33 cellular contexts compared by ENCODE assay signal in the genomic region with DNA sequence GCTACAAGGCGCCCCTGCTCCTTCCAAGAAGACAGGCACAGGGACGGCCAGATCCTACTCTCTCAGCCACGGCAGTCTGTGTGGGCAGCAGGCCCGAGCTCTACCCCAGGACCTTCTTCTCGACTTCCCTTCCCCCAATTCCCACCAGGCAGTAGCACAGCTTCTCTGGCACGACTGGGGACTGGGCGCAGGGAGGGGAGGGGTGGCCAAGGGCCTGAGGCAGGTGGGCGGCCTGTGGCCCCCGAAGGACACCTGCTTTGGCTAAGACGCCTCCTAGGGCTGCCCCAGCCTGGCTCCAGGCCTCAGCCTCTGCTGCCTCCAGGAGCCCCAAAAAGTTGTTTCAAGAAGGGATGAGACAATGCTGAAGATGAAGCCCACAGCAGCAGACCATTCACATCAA.
"Had no signal": no experiment of that assay in that cellular context is flagged by ENCODE, and none has a peak within 500 bp of the region (broad histone marks: within the 10 kb centered on the region; RNA-seq: fewer than 3 reads in every experiment).

No MANE protein-coding gene starts in this region.

- H3K36me3 Mint-ChIP-seq: activated CD4-positive, alpha-beta memory T cell treated with anti-CD3 and anti-CD28 coated beads for 36 hours had no signal

- H3K9me3 Mint-ChIP-seq: activated B cell treated with CpG ODN at 0.5 μM for 24 hours; activated CD4-positive, alpha-beta memory T cell treated with anti-CD3 and anti-CD28 coated beads for 36 hours; activated naive CD4-positive, alpha-beta T cell treated with anti-CD3 and anti-CD28 coated beads, Interleukin-2, amount 10 ng/mL, durations not matched to agents 7 days and 5 days; activated naive CD4-positive, alpha-beta T cell treated with anti-CD3 and anti-CD28 coated beads, Interleukin-2, amount 50 U/mL, for 24 hours; activated naive CD8-positive, alpha-beta T cell treated with anti-CD3 and anti-CD28 coated beads, Interleukin-2, amount 50 U/mL, for 24 hours had no signal

- H3K4me1 ChIP-seq: body of pancreas, breast epithelium had no signal

- H3K27ac Mint-ChIP-seq: activated B cell treated with CpG ODN at 0.5 μM for 24 hours; activated CD4-positive, alpha-beta memory T cell treated with anti-CD3 and anti-CD28 coated beads for 36 hours; activated CD4-positive, alpha-beta T cell treated with anti-CD3 and anti-CD28 coated beads, Interleukin-2, amount 10 ng/mL, durations not matched to agents 24 days and 14 days; activated CD8-positive, alpha-beta T cell treated with anti-CD3 and anti-CD28 coated beads for 36 hours; activated naive CD4-positive, alpha-beta T cell treated with anti-CD3 and anti-CD28 coated beads, Interleukin-2, amount 10 ng/mL, durations not matched to agents 7 days and 5 days; activated naive CD4-positive, alpha-beta T cell treated with anti-CD3 and anti-CD28 coated beads, Interleukin-2, amount 50 U/mL, for 24 hours; activated naive CD8-positive, alpha-beta T cell; activated naive CD8-positive, alpha-beta T cell treated with anti-CD3 and anti-CD28 coated beads, Interleukin-2, amount 10 ng/mL, durations not matched to agents 7 days and 5 days; activated naive CD8-positive, alpha-beta T cell treated with anti-CD3 and anti-CD28 coated beads, Interleukin-2, amount 50 U/mL, for 24 hours; activated T-cell treated with anti-CD3 and anti-CD28 coated beads, Interleukin-2, amount 50 U/mL, for 72 hours; activated T-helper 2 cell treated with anti-CD3 and anti-CD28 coated beads, Interferon-gamma antibody, Interleukin-2, Interleukin-4, amounts not matched to agents 10 μg/mL and 5 μg/mL and 100 μg/mL, durations not matched to agents 14 hours and 24 hours and 36 hours; T-helper 1 cell treated with Interleukin-12 subunit alpha and Interleukin-12 subunit beta and Interleukin-4 antibody, amounts not matched to agents 30 μg/mL and 1 μg/mL, for 36 hours; T-helper 2 cell treated with Interferon-gamma antibody and Interleukin-4, amounts not matched to agents 5 μg/mL and 100 μg/mL, for 36 hours had no signal

- H3K4me3 Mint-ChIP-seq: activated B cell treated with CpG ODN at 0.5 μM for 24 hours; activated CD4-positive, alpha-beta memory T cell treated with anti-CD3 and anti-CD28 coated beads for 36 hours; activated CD4-positive, alpha-beta T cell treated with anti-CD3 and anti-CD28 coated beads, Interleukin-2, amount 10 ng/mL, durations not matched to agents 24 days and 14 days; activated CD8-positive, alpha-beta T cell treated with anti-CD3 and anti-CD28 coated beads for 36 hours; activated naive CD4-positive, alpha-beta T cell treated with anti-CD3 and anti-CD28 coated beads, Interleukin-2, amount 10 ng/mL, durations not matched to agents 7 days and 5 days; activated naive CD4-positive, alpha-beta T cell treated with anti-CD3 and anti-CD28 coated beads, Interleukin-2, amount 50 U/mL, for 24 hours; activated naive CD8-positive, alpha-beta T cell; activated naive CD8-positive, alpha-beta T cell treated with anti-CD3 and anti-CD28 coated beads, Interleukin-2, amount 10 ng/mL, durations not matched to agents 7 days and 5 days; activated naive CD8-positive, alpha-beta T cell treated with anti-CD3 and anti-CD28 coated beads, Interleukin-2, amount 50 U/mL, for 24 hours; activated T-cell treated with anti-CD3 and anti-CD28 coated beads, Interleukin-2, amount 50 U/mL, for 4 hours; activated T-cell treated with anti-CD3 and anti-CD28 coated beads, Interleukin-2, amount 50 U/mL, for 72 hours; T-helper 1 cell treated with Interleukin-12 subunit alpha and Interleukin-12 subunit beta and Interleukin-4 antibody, amounts not matched to agents 30 μg/mL and 1 μg/mL, for 36 hours; T-helper 2 cell treated with Interferon-gamma antibody and Interleukin-4, amounts not matched to agents 5 μg/mL and 100 μg/mL, for 36 hours had no signal

- H3K27me3 Mint-ChIP-seq: activated B cell treated with CpG ODN at 0.5 μM for 24 hours; activated CD4-positive, alpha-beta memory T cell treated with anti-CD3 and anti-CD28 coated beads for 36 hours; activated CD4-positive, alpha-beta T cell treated with anti-CD3 and anti-CD28 coated beads, Interleukin-2, amount 10 ng/mL, durations not matched to agents 24 days and 14 days; activated CD8-positive, alpha-beta T cell treated with anti-CD3 and anti-CD28 coated beads for 36 hours; activated naive CD4-positive, alpha-beta T cell treated with anti-CD3 and anti-CD28 coated beads, Interleukin-2, amount 50 U/mL, for 24 hours; activated naive CD8-positive, alpha-beta T cell; activated naive CD8-positive, alpha-beta T cell treated with anti-CD3 and anti-CD28 coated beads, Interleukin-2, amount 50 U/mL, for 24 hours had no signal

- H3K27ac ChIP-seq: body of pancreas, brain microvascular endothelial cell, breast epithelium, VCaP had no signal

- H3K4me3 ChIP-seq: body of pancreas, breast epithelium had no signal

- H3K9me3 ChIP-seq: body of pancreas had no signal

- DNase-seq: activated B cell treated with CpG ODN at 0.5 μM for 24 hours; activated CD4-positive, alpha-beta memory T cell treated with anti-CD3 and anti-CD28 coated beads for 36 hours; activated CD4-positive, alpha-beta T cell treated with anti-CD3 and anti-CD28 coated beads for 4 hours; activated CD4-positive, alpha-beta T cell treated with anti-CD3 and anti-CD28 coated beads, Interleukin-2, amount 10 ng/mL, durations not matched to agents 24 days and 14 days; activated CD4-positive, alpha-beta T cell treated with anti-CD3 and anti-CD28 coated beads, Interleukin-2, amount 50 U/mL, for 1 hour; activated CD4-positive, alpha-beta T cell treated with anti-CD3 and anti-CD28 coated beads, Interleukin-2, amount 50 U/mL, for 4 hours; activated CD4-positive, CD25-positive, alpha-beta regulatory T cell treated with anti-CD3 and anti-CD28 coated beads, Interleukin-2, amount 50 U/mL, for 72 hours; activated CD8-positive, alpha-beta T cell treated with anti-CD3 and anti-CD28 coated beads for 36 hours; activated effector memory CD4-positive, alpha-beta T cell treated with Interleukin-2 at 50 U/mL for 16 hours; activated naive CD4-positive, alpha-beta T cell treated with anti-CD3 and anti-CD28 coated beads, Interleukin-2, amount 10 ng/mL, durations not matched to agents 7 days and 5 days; activated naive CD4-positive, alpha-beta T cell treated with Interleukin-2 at 50 U/mL for 16 hours; activated naive CD8-positive, alpha-beta T cell treated with anti-CD3 and anti-CD28 coated beads, Interleukin-2, amount 10 ng/mL, durations not matched to agents 7 days and 5 days; activated naive CD8-positive, alpha-beta T cell treated with anti-CD3 and anti-CD28 coated beads, Interleukin-2, amount 50 U/mL, for 24 hours; activated T-cell treated with anti-CD3 and anti-CD28 coated beads for 4 hours; activated T-cell treated with anti-CD3 and anti-CD28 coated beads, Interleukin-2, amount 50 U/mL, for 1 hour; activated T-cell treated with anti-CD3 and anti-CD28 coated beads, Interleukin-2, amount 50 U/mL, for 4 hours; activated T-cell treated with anti-CD3 and anti-CD28 coated beads, Interleukin-2, amount 50 U/mL, for 72 hours; amygdala; aorta; body of pancreas; brain microvascular endothelial cell; central memory CD4-positive, alpha-beta T cell; SW 1271; T-helper 1 cell; T-helper 2 cell; T-helper 9 cell had no signal

- H3K36me3 ChIP-seq: brain microvascular endothelial cell, breast epithelium had no signal

- H3K27me3 ChIP-seq: body of pancreas, brain microvascular endothelial cell, breast epithelium had no signal
